ENCODE assay signal across 10 cellular contexts in genomic region chr11:16184588-16184987, GRCh38.
A peak's percentile ranks its signal among the peaks of the same experiment; 100 is the strongest.
DNase-seq lines count a peak whose midpoint lies in the region; ATAC-seq, FAIRE-seq and TF ChIP-seq lines count a peak whose summit lies in the region.
"Had no signal": no experiment of that assay in that cellular context is flagged by ENCODE, and none has a peak within 500 bp of the region (broad histone marks: within the 10 kb centered on the region; RNA-seq: fewer than 3 reads in every experiment).

No MANE protein-coding gene starts in this region.

- FAIRE-seq in GM12891 (lab: Jason Lieb, UNC) = no peak

- H3K4me1 ChIP-seq in Panc1 (ENCODE audit: control insufficient read depth, insufficient read depth, low read length) = no peaks in the 10 kb centered on the region
- H3K4me1 ChIP-seq in gastrocnemius medialis = peaks cover 44 to 45% of the 10 kb centered on the region in 2 donors
- H3K4me1 ChIP-seq: sigmoid colon, suprapubic skin had no signal

- H3K27me3 ChIP-seq in Panc1 (ENCODE audit: control insufficient read depth, insufficient read depth, low read length) (no peaks in the 10 kb centered on the region), gastrocnemius medialis (no peaks in the 10 kb centered on the region)
- H3K27me3 ChIP-seq: sigmoid colon, suprapubic skin had no signal

- H3K36me3 ChIP-seq in Panc1 (ENCODE audit: control insufficient read depth, insufficient read depth, low read length) = no peaks in the 10 kb centered on the region
- H3K36me3 ChIP-seq in gastrocnemius medialis = no peaks in the 10 kb centered on the region
- H3K36me3 ChIP-seq: sigmoid colon, suprapubic skin had no signal

- no peak overlapping the region for H3K27ac ChIP-seq in Panc1 (ENCODE audit: low read length)
- H3K27ac ChIP-seq in gastrocnemius medialis = peak overlapping the region; percentile 82 to 87 (median 84)
- H3K27ac ChIP-seq: sigmoid colon, suprapubic skin had no signal

- POLR2A ChIA-PET in Panc1 (lab: Charles Lee) = no interaction called here

- CTCF ChIA-PET in Panc1 (lab: Charles Lee) = no interaction called here

- no peak for TF ChIP-seq CTCF in HFF-Myc (IDR thresholded peaks at IDR 0.05; ENCODE audit: low read depth, low read length, missing control alignments)
- TF ChIP-seq CTCF in Panc1 (IDR thresholded peaks at IDR 0.05) = no peak
- no peak for TF ChIP-seq CTCF in gastrocnemius medialis (IDR thresholded peaks at IDR 0.05 in 4 of 5, conservative IDR thresholded peaks at IDR 0.05 in 1 of 5)

- no peak overlapping the region for H3K4me3 ChIP-seq in HFF-Myc (replicated peaks; ENCODE audit: low read depth, low read length)
- H3K4me3 ChIP-seq in Panc1 (ENCODE audit: low read depth in 2 of 2, low read length in 2 of 2) = no peak overlapping the region
- no peak overlapping the region for H3K4me3 ChIP-seq in gastrocnemius medialis
- H3K4me3 ChIP-seq: sigmoid colon, suprapubic skin had no signal

- peak in 1 of 2 donors; percentile 29 for TF ChIP-seq POLR2A in gastrocnemius medialis (IDR thresholded peaks at IDR 0.05)
- no peak for TF ChIP-seq POLR2A in GM12891 (IDR thresholded peaks at IDR 0.05; ENCODE audit: low read depth, low read length)

- BruUV-seq in Panc1 (replicated peaks; lab: Mats Ljungman, UMichigan) = no TSS peak

- in situ Hi-C loops in Panc1 (cut with HindIII; ENCODE audit: low pct_unique_long_range_greater_than_20kb, low sequenced_read_pairs) = no loop called here
- in situ Hi-C loops in gastrocnemius medialis (cut with MboI; ENCODE audit: low sequenced_read_pairs in 4 of 4) = loop anchor here in 3 of 4 donors (10.0 to 25.0 kb wide), 2 partner anchors 420 to 428 kb away; no protein-coding TSS in a partner anchor

- DNase-seq in HFF-Myc (ENCODE audit: extremely low read depth, low read depth) (peak; percentile 21), Panc1 (ENCODE audit: low read depth, low spot score) (peak; percentile 52), fibroblast of peridontal ligament (ENCODE audit: extremely low read depth) (peak; percentile 81), gastrocnemius medialis (peak in 1 of 2 donors; percentile 49), GM12891 (ENCODE audit: insufficient read length, low spot score) (no peak)
- DNase-seq in activated naive CD4-positive, alpha-beta T cell (lab: John Stamatoyannopoulos, UW) = no peak
- DNase-seq: KBM-7, sigmoid colon had no signal

- ATAC-seq in Panc1 = peak; percentile 65; the same call in 1 of the 2 replicates
- ATAC-seq in gastrocnemius medialis = peak; percentile 37 to 93
- no peak for ATAC-seq in GM18870 (IDR thresholded peaks at IDR 0.05; ENCODE audit: unreplicated experiment)

- H3K9me3 ChIP-seq in Panc1 (ENCODE audit: control insufficient read depth, insufficient read depth, low read depth, low read length) (no peaks in the 10 kb centered on the region), gastrocnemius medialis (no peaks in the 10 kb centered on the region)
- H3K9me3 ChIP-seq: sigmoid colon, suprapubic skin had no signal

- intact Hi-C loops in Panc1 (cut with micrococcal nuclease; ENCODE audit: unreplicated experiment) = no loop called here
- intact Hi-C loops in gastrocnemius medialis (cut with DNase I; ENCODE audit: low total_unique reads) = no loop called here

TF ChIP-seq in GM12891, 5 proteins besides CTCF, POLR2A, EP300 and RAD21:
- TF ChIP-seq POU2F2 (IDR thresholded peaks at IDR 0.05; ENCODE audit: low read depth, low read length) = no peak

Comparison
In these comparisons a context has a peak if more than half of its experiments do, and no peak if none do; other contexts are left out.
1. DNase-seq: peak in HFF-Myc (single experiment), Panc1 (single experiment) and fibroblast of peridontal ligament (single experiment); none in GM12891 (single experiment) and activated naive CD4-positive, alpha-beta T cell (0 of 4).